Comparison of ENCODE assay signal across 39 cellular contexts in genomic region chr11:103566116-103566515, GRCh38.
"Had no signal": no experiment of that assay in that cellular context is flagged by ENCODE, and none has a peak within 500 bp of the region (broad histone marks: within the 10 kb centered on the region; RNA-seq: fewer than 3 reads in every experiment).

No MANE protein-coding gene starts in this region.

- H3K4me1 Mint-ChIP-seq: activated naive CD4-positive, alpha-beta T cell treated with anti-CD3 and anti-CD28 coated beads, Interleukin-2, amount 10 ng/mL, durations not matched to agents 7 days and 5 days; activated naive CD4-positive, alpha-beta T cell treated with anti-CD3 and anti-CD28 coated beads, Interleukin-2, amount 50 U/mL, for 24 hours; activated naive CD8-positive, alpha-beta T cell treated with anti-CD3 and anti-CD28 coated beads for 36 hours; activated naive CD8-positive, alpha-beta T cell treated with anti-CD3 and anti-CD28 coated beads, Interleukin-2, amount 10 ng/mL, durations not matched to agents 7 days and 5 days; activated naive CD8-positive, alpha-beta T cell treated with anti-CD3 and anti-CD28 coated beads, Interleukin-2, amount 50 U/mL, for 24 hours; activated T-helper 17 cell treated with anti-CD3 and anti-CD28 coated beads, Interleukin-2, amount 50 U/mL, for 72 hours; brain; central memory CD8-positive, alpha-beta T cell had no signal

- H3K9me3 Mint-ChIP-seq: activated naive CD4-positive, alpha-beta T cell treated with anti-CD3 and anti-CD28 coated beads for 36 hours; activated naive CD4-positive, alpha-beta T cell treated with anti-CD3 and anti-CD28 coated beads, Interleukin-2, amount 10 ng/mL, durations not matched to agents 7 days and 5 days; activated naive CD8-positive, alpha-beta T cell treated with anti-CD3 and anti-CD28 coated beads for 36 hours; activated naive CD8-positive, alpha-beta T cell treated with anti-CD3 and anti-CD28 coated beads, Interleukin-2, amount 10 ng/mL, durations not matched to agents 7 days and 5 days; activated naive CD8-positive, alpha-beta T cell treated with anti-CD3 and anti-CD28 coated beads, Interleukin-2, amount 50 U/mL, for 24 hours; activated T-cell treated with anti-CD3 and anti-CD28 coated beads, Interleukin-2, amount 50 U/mL, for 24 hours; activated T-cell treated with anti-CD3 and anti-CD28 coated beads, Interleukin-2, amount 50 U/mL, for 4 hours; activated T-cell treated with anti-CD3 and anti-CD28 coated beads, Interleukin-2, amount 50 U/mL, for 72 hours; activated T-helper 1 cell treated with anti-CD3 and anti-CD28 coated beads, Interleukin-12 subunit alpha, Interleukin-12 subunit beta, Interleukin-2, Interleukin-4 antibody, amounts not matched to agents 30 ng/mL and 10 ng/mL and 1 ng/mL, durations not matched to agents 14 hours and 24 hours and 36 hours; activated T-helper 2 cell treated with anti-CD3 and anti-CD28 coated beads, Interferon-gamma antibody, Interleukin-2, Interleukin-4, amounts not matched to agents 10 μg/mL and 5 μg/mL and 100 μg/mL, durations not matched to agents 14 hours and 24 hours and 36 hours had no signal

- H3K4me3 ChIP-seq: adrenal gland, ascending aorta, body of pancreas, breast epithelium, cardiac muscle cell had no signal

- H3K27ac Mint-ChIP-seq: activated naive CD4-positive, alpha-beta T cell treated with anti-CD3 and anti-CD28 coated beads for 36 hours; activated naive CD4-positive, alpha-beta T cell treated with anti-CD3 and anti-CD28 coated beads, Interleukin-2, amount 10 ng/mL, durations not matched to agents 7 days and 5 days; activated naive CD4-positive, alpha-beta T cell treated with anti-CD3 and anti-CD28 coated beads, Interleukin-2, amount 50 U/mL, for 24 hours; activated naive CD4-positive, alpha-beta T cell treated with anti-CD3 and anti-CD28 coated beads, Interleukin-2, amount 50 U/mL, for 72 hours; activated naive CD8-positive, alpha-beta T cell; activated naive CD8-positive, alpha-beta T cell treated with anti-CD3 and anti-CD28 coated beads for 36 hours; activated naive CD8-positive, alpha-beta T cell treated with anti-CD3 and anti-CD28 coated beads, Interleukin-2, amount 10 ng/mL, durations not matched to agents 7 days and 5 days; activated naive CD8-positive, alpha-beta T cell treated with anti-CD3 and anti-CD28 coated beads, Interleukin-2, amount 50 U/mL, for 24 hours; activated T-cell treated with anti-CD3 and anti-CD28 coated beads, Interleukin-2, amount 50 U/mL, for 24 hours; activated T-cell treated with anti-CD3 and anti-CD28 coated beads, Interleukin-2, amount 50 U/mL, for 72 hours; activated T-helper 1 cell treated with anti-CD3 and anti-CD28 coated beads, Interleukin-12 subunit alpha, Interleukin-12 subunit beta, Interleukin-2, Interleukin-4 antibody, amounts not matched to agents 30 ng/mL and 10 ng/mL and 1 ng/mL, durations not matched to agents 14 hours and 24 hours and 36 hours; activated T-helper 17 cell treated with anti-CD3 and anti-CD28 coated beads, Interleukin-2, amount 50 U/mL, for 72 hours; activated T-helper 2 cell treated with anti-CD3 and anti-CD28 coated beads, Interferon-gamma antibody, Interleukin-2, Interleukin-4, amounts not matched to agents 10 μg/mL and 5 μg/mL and 100 μg/mL, durations not matched to agents 14 hours and 24 hours and 36 hours; brain had no signal

- H3K4me1 ChIP-seq: adrenal gland, ascending aorta, body of pancreas, breast epithelium had no signal

- H3K4me3 Mint-ChIP-seq: activated naive CD4-positive, alpha-beta T cell treated with anti-CD3 and anti-CD28 coated beads for 36 hours; activated naive CD4-positive, alpha-beta T cell treated with anti-CD3 and anti-CD28 coated beads, Interleukin-2, amount 10 ng/mL, durations not matched to agents 7 days and 5 days; activated naive CD4-positive, alpha-beta T cell treated with anti-CD3 and anti-CD28 coated beads, Interleukin-2, amount 50 U/mL, for 24 hours; activated naive CD8-positive, alpha-beta T cell; activated naive CD8-positive, alpha-beta T cell treated with anti-CD3 and anti-CD28 coated beads for 36 hours; activated naive CD8-positive, alpha-beta T cell treated with anti-CD3 and anti-CD28 coated beads, Interleukin-2, amount 10 ng/mL, durations not matched to agents 7 days and 5 days; activated naive CD8-positive, alpha-beta T cell treated with anti-CD3 and anti-CD28 coated beads, Interleukin-2, amount 50 U/mL, for 24 hours; activated T-cell treated with anti-CD3 and anti-CD28 coated beads, Interleukin-2, amount 50 U/mL, for 24 hours; activated T-cell treated with anti-CD3 and anti-CD28 coated beads, Interleukin-2, amount 50 U/mL, for 4 hours; activated T-cell treated with anti-CD3 and anti-CD28 coated beads, Interleukin-2, amount 50 U/mL, for 72 hours; activated T-helper 1 cell treated with anti-CD3 and anti-CD28 coated beads, Interleukin-12 subunit alpha, Interleukin-12 subunit beta, Interleukin-2, Interleukin-4 antibody, amounts not matched to agents 30 ng/mL and 10 ng/mL and 1 ng/mL, durations not matched to agents 14 hours and 24 hours and 36 hours; activated T-helper 17 cell treated with anti-CD3 and anti-CD28 coated beads, Interleukin-2, amount 50 U/mL, for 72 hours; brain; central memory CD8-positive, alpha-beta T cell had no signal

- H3K27me3 Mint-ChIP-seq: activated naive CD4-positive, alpha-beta T cell treated with anti-CD3 and anti-CD28 coated beads, Interleukin-2, amount 10 ng/mL, durations not matched to agents 7 days and 5 days; activated naive CD4-positive, alpha-beta T cell treated with anti-CD3 and anti-CD28 coated beads, Interleukin-2, amount 50 U/mL, for 24 hours; activated naive CD8-positive, alpha-beta T cell treated with anti-CD3 and anti-CD28 coated beads, Interleukin-2, amount 10 ng/mL, durations not matched to agents 7 days and 5 days; activated naive CD8-positive, alpha-beta T cell treated with anti-CD3 and anti-CD28 coated beads, Interleukin-2, amount 50 U/mL, for 24 hours; activated T-cell treated with anti-CD3 and anti-CD28 coated beads, Interleukin-2, amount 50 U/mL, for 24 hours; brain; central memory CD8-positive, alpha-beta T cell had no signal

- DNase-seq: activated effector memory CD4-positive, alpha-beta T cell treated with anti-CD3 and anti-CD28 coated beads, Interleukin-2, amount 50 U/mL, for 16 hours; activated effector memory CD4-positive, alpha-beta T cell treated with Interleukin-2 at 50 U/mL for 16 hours; activated gamma-delta T cell; activated gamma-delta T cell treated with Interleukin-2 at 50 U/mL for 16 hours; activated naive CD4-positive, alpha-beta T cell; activated naive CD4-positive, alpha-beta T cell treated with anti-CD3 and anti-CD28 coated beads for 36 hours; activated naive CD4-positive, alpha-beta T cell treated with anti-CD3 and anti-CD28 coated beads, Interleukin-2, amount 10 ng/mL, durations not matched to agents 7 days and 5 days; activated naive CD4-positive, alpha-beta T cell treated with anti-CD3 and anti-CD28 coated beads, Interleukin-2, amount 50 U/mL, for 16 hours; activated naive CD4-positive, alpha-beta T cell treated with Interleukin-2 at 50 U/mL for 16 hours; activated naive CD8-positive, alpha-beta T cell treated with anti-CD3 and anti-CD28 coated beads for 36 hours; activated naive CD8-positive, alpha-beta T cell treated with anti-CD3 and anti-CD28 coated beads, Interleukin-2, amount 10 ng/mL, durations not matched to agents 7 days and 5 days; activated naive CD8-positive, alpha-beta T cell treated with anti-CD3 and anti-CD28 coated beads, Interleukin-2, amount 50 U/mL, for 24 hours; activated T-cell treated with anti-CD3 and anti-CD28 coated beads, Interleukin-2, amount 50 U/mL, for 1 hour; activated T-cell treated with anti-CD3 and anti-CD28 coated beads, Interleukin-2, amount 50 U/mL, for 24 hours; activated T-cell treated with anti-CD3 and anti-CD28 coated beads, Interleukin-2, amount 50 U/mL, for 4 hours; activated T-cell treated with anti-CD3 and anti-CD28 coated beads, Interleukin-2, amount 50 U/mL, for 48 hours; activated T-cell treated with anti-CD3 and anti-CD28 coated beads, Interleukin-2, amount 50 U/mL, for 72 hours; adrenal gland; amniotic stem cell; amygdala; anterior cingulate cortex; aorta; body of pancreas; brain microvascular endothelial cell; caudate nucleus; central memory CD4-positive, alpha-beta T cell; cerebellar nuclear complex had no signal

- H3K27ac ChIP-seq: adrenal gland, ascending aorta, body of pancreas, brain microvascular endothelial cell, breast epithelium, cardiac muscle cell had no signal

- H3K36me3 ChIP-seq: adrenal gland, ascending aorta, brain microvascular endothelial cell, breast epithelium, cardiac muscle cell had no signal

- H3K36me3 Mint-ChIP-seq: activated naive CD4-positive, alpha-beta T cell treated with anti-CD3 and anti-CD28 coated beads, Interleukin-2, amount 10 ng/mL, durations not matched to agents 7 days and 5 days; activated naive CD4-positive, alpha-beta T cell treated with anti-CD3 and anti-CD28 coated beads, Interleukin-2, amount 50 U/mL, for 24 hours; activated naive CD4-positive, alpha-beta T cell treated with anti-CD3 and anti-CD28 coated beads, Interleukin-2, amount 50 U/mL, for 72 hours; activated naive CD8-positive, alpha-beta T cell; activated naive CD8-positive, alpha-beta T cell treated with anti-CD3 and anti-CD28 coated beads for 36 hours; activated naive CD8-positive, alpha-beta T cell treated with anti-CD3 and anti-CD28 coated beads, Interleukin-2, amount 10 ng/mL, durations not matched to agents 7 days and 5 days; brain had no signal

- FAIRE-seq: bronchial epithelial cell had no signal

- H3K27me3 ChIP-seq: adrenal gland, ascending aorta, brain microvascular endothelial cell, breast epithelium, cardiac muscle cell had no signal

- ATAC-seq: activated naive CD4-positive, alpha-beta T cell treated with anti-CD3 and anti-CD28 coated beads, Interleukin-2, amount 50 U/mL, for 72 hours; activated naive CD8-positive, alpha-beta T cell treated with anti-CD3 and anti-CD28 coated beads, Interleukin-2, amount 50 U/mL, for 24 hours; activated T-cell treated with anti-CD3 and anti-CD28 coated beads, Interleukin-2, amount 50 U/mL, for 4 hours; activated T-cell treated with anti-CD3 and anti-CD28 coated beads, Interleukin-2, amount 50 U/mL, for 72 hours; activated T-helper 17 cell treated with anti-CD3 and anti-CD28 coated beads, Interleukin-2, amount 50 U/mL, for 72 hours; body of pancreas had no signal

- H3K9me3 ChIP-seq: adrenal gland, ascending aorta, body of pancreas, breast epithelium had no signal
